Comparison of ENCODE assay signal across 11 cellular contexts in the genomic region with DNA sequence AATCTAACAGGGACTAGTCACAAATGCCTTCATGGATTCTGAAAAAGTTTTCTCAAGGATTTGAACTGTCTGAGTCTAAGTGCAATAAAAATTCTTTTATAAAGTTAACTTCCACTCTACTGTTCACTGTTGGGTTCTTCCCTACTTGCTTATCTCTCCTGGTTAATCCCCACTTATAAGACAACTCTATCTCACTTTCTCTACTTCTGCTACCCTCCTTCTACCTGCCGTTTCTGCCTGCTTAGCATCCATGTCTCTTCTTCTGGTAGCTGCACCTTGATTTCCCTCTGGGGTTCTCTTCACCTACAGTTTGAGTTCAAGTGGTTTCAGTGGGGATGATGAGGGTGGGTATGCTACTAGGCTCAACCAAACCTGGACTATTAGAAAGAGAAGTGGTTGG. TPM values are rescaled to one million over a fixed set of nuclear protein-coding genes. Genes with fewer than 3 reads are reported as not detected.
"Had no signal": no experiment of that assay in that cellular context is flagged by ENCODE, and none has a peak within 500 bp of the region (broad histone marks: within the 10 kb centered on the region; RNA-seq: fewer than 3 reads in every experiment).

No MANE protein-coding gene starts in this region.

- ATAC-seq: GM23338, HCT116 had no signal

- H3K27ac ChIP-seq: GM23248 had no signal

- DNase-seq: GM23248, GOT3, H7, H9, HCEC 1CT, HFFc6 had no signal

- H3K4me3 ChIP-seq: GM23248, GM23338, HAP-1 had no signal

- H2AFZ ChIP-seq: GM23248, GM23338 had no signal

- H3K4me1 ChIP-seq: HAP-1 had no signal

- H3K36me3 ChIP-seq: HAP-1 had no signal

- H3K9ac ChIP-seq: GM23248 had no signal

- H3K4me2 ChIP-seq: GM23338 had no signal

- H3K9me3 ChIP-seq: HAP-1 had no signal

RNA-seq across cellular contexts. Expression of a gene that starts 6.0 kb away (rescaled TPM):
- total RNA-seq: GM23248, GM23338, H1, H4, H7, H9, HFFc6 had no signal
- polyA plus RNA-seq: GM23248, GM23338, H1 had no signal
